17 cellular contexts compared by ENCODE assay signal in the genomic region with DNA sequence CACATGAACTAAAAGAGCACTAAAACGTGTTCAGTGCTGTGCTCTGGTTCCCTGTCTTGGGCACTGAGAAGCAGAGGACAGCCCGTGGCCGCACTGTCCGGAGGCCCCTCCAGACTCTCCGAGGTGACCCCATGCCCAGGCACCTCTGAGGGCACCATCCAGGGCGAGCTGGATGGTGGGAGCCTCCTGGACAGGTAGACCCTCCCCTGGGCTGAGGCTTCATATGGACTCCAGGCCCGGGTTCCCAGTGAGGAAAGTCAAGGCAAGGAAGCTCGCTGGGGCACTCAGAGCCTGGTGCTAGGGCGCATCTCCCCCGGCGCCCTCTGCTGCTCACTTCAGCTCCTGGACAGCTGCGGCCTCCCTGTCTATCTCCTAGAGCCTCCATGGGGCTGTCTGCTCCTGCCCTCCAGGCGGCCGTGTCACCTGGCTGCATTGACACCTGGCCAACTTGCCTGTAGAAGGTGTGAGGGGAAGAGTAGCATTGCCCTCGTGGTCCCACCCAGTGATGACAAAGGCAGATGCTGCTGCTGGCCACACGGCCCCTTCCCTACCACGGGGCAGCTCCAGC.
DNase-seq lines count a peak whose midpoint lies in the region; ATAC-seq and TF ChIP-seq lines count a peak whose summit lies in the region.
"Had no signal": no experiment of that assay in that cellular context is flagged by ENCODE, and none has a peak within 500 bp of the region (broad histone marks: within the 10 kb centered on the region; RNA-seq: fewer than 3 reads in every experiment).

No MANE protein-coding gene starts in this region.

- no peak overlapping the region for H3K23ac ChIP-seq in neuronal stem cell (ENCODE audit: low read depth, low read length, poor library complexity)

- H3K4me3 Mint-ChIP-seq in endothelial cell (ENCODE audit: unreplicated experiment): no peak overlapping the region

- H2BK15ac ChIP-seq in neuronal stem cell (ENCODE audit: low read length): no peak overlapping the region

- no peaks in the 10 kb centered on the region for H3K36me3 ChIP-seq in NT2/D1 (ENCODE audit: insufficient read depth, insufficient read length, low read length)
- H3K36me3 ChIP-seq in neuronal stem cell (replicated peaks in 1 of 2; ENCODE audit: control insufficient read depth in 2 of 2, insufficient read depth in 2 of 2, low read length in 2 of 2): no peaks in the 10 kb centered on the region
- H3K36me3 ChIP-seq: BLaER1 had no signal

- no peaks in the 10 kb centered on the region for H3K79me1 ChIP-seq in neuronal stem cell (ENCODE audit: low read depth, low read length)

- no peak for TF ChIP-seq CTCF in endothelial cell (IDR thresholded peaks at IDR 0.05; ENCODE audit: unreplicated experiment)

- WGBS in neuronal stem cell (ENCODE audit: extremely low coverage in 2 of 2, insufficient read length in 2 of 2, insufficient replicate concordance in 1 of 2), 2 donors: no CpG with 5 or more reads among the region's 17 CpGs

- H2BK5ac ChIP-seq in neuronal stem cell (ENCODE audit: low read length): no peak overlapping the region

- H3K27ac ChIP-seq in neuronal stem cell (replicated peaks; ENCODE audit: low read length): no peak overlapping the region
- H3K27ac ChIP-seq: 22Rv1, BLaER1 had no signal

- H4K8ac ChIP-seq in neuronal stem cell (ENCODE audit: low read depth, low read length): no peak overlapping the region

- no peak overlapping the region for H2BK12ac ChIP-seq in neuronal stem cell (ENCODE audit: low read length)

- peaks cover 2% of the 10 kb centered on the region for H3K27me3 Mint-ChIP-seq in endothelial cell (ENCODE audit: unreplicated experiment)

- no peak overlapping the region for H3K14ac ChIP-seq in neuronal stem cell (ENCODE audit: low read length)

- H2BK120ac ChIP-seq in neuronal stem cell (ENCODE audit: low read depth, low read length): no peak overlapping the region

- H3K4me2 ChIP-seq in neuronal stem cell (ENCODE audit: insufficient read depth, low read length, poor library complexity, severe bottlenecking): no peak overlapping the region
- H3K4me2 ChIP-seq: BLaER1, SK-N-SH had no signal

- H2AFZ ChIP-seq in neuronal stem cell (ENCODE audit: low read length): no peak overlapping the region

- peak; percentile 45 for DNase-seq in NCI-H748 (lab: John Stamatoyannopoulos, UW; ENCODE audit: unreplicated experiment)
- no peak for DNase-seq in NCI-H748 treated with DMSO at 0.1 percent for 48 hours (lab: John Stamatoyannopoulos, UW)
- DNase-seq in NT2/D1 (ENCODE audit: low read depth, low spot score): peak; percentile 11
- peak; percentile 22 for DNase-seq in endothelial cell (ENCODE audit: low spot score)
- DNase-seq in neuronal stem cell (ENCODE audit: low spot score): no peak
- no peak for DNase-seq in DMS114 treated with DMSO at 0.1 percent for 48 hours (lab: John Stamatoyannopoulos, UW; ENCODE audit: unreplicated experiment)
- DNase-seq in kidney tubule cell (ENCODE audit: low spot score): no peak
- DNase-seq: DMS153, NCI-H1436 treated with DMSO at 0.1 percent for 48 hours, NCI-H2081 treated with DMSO at 0.1 percent for 48 hours, NCI-H2227 treated with DMSO at 0.1 percent for 48 hours, NCI-H526 treated with DMSO at 0.1 percent for 48 hours, Right ventricle myocardium superior, SK-N-SH had no signal

- H3K36me3 Mint-ChIP-seq in endothelial cell (ENCODE audit: low read depth, unreplicated experiment): no peaks in the 10 kb centered on the region

- no peak for ATAC-seq in HG03439 (IDR thresholded peaks at IDR 0.05; ENCODE audit: unreplicated experiment)

- H3K27me3 ChIP-seq in NT2/D1 (ENCODE audit: insufficient read depth, insufficient read length) (no peaks in the 10 kb centered on the region), neuronal stem cell (ENCODE audit: control insufficient read depth in 3 of 3, insufficient read depth in 3 of 3, low read depth in 1 of 3, low read length in 3 of 3) (no peaks in the 10 kb centered on the region)
- H3K27me3 ChIP-seq: BLaER1 had no signal

- peak overlapping the region; percentile 47 for H3K4ac ChIP-seq in neuronal stem cell (ENCODE audit: low read length)

- no peaks in the 10 kb centered on the region for H3K4me1 Mint-ChIP-seq in endothelial cell (ENCODE audit: unreplicated experiment)

- no peak overlapping the region for H4K91ac ChIP-seq in neuronal stem cell (ENCODE audit: low read depth, low read length, poor library complexity)

- H3K9me3 Mint-ChIP-seq in endothelial cell (ENCODE audit: unreplicated experiment): peaks cover 11% of the 10 kb centered on the region

- H3K9ac ChIP-seq in NT2/D1 (ENCODE audit: insufficient read length, low read depth): no peak overlapping the region
- peak overlapping the region; percentile 51 for H3K9ac ChIP-seq in neuronal stem cell (ENCODE audit: low read depth, low read length, poor library complexity)
- H3K9ac ChIP-seq: BLaER1, SK-N-SH had no signal

- no peaks in the 10 kb centered on the region for H3K4me1 ChIP-seq in NT2/D1 (ENCODE audit: insufficient read depth, insufficient read length)
- H3K4me1 ChIP-seq in neuronal stem cell (ENCODE audit: control insufficient read depth in 2 of 2, insufficient read depth in 1 of 2, low read depth in 1 of 2, low read length in 2 of 2): no peaks in the 10 kb centered on the region
- H3K4me1 ChIP-seq: BLaER1 had no signal

- H3K9me3 ChIP-seq in NT2/D1 (ENCODE audit: insufficient read depth, low read length) (no peaks in the 10 kb centered on the region), neuronal stem cell (replicated peaks in 1 of 2; ENCODE audit: control insufficient read depth in 2 of 2, insufficient read depth in 1 of 2, low read depth in 1 of 2, low read length in 2 of 2) (no peaks in the 10 kb centered on the region)
- H3K9me3 ChIP-seq: BLaER1, SK-N-SH had no signal

- H3K4me3 ChIP-seq in NT2/D1 (ENCODE audit: insufficient read length, low read depth) (no peak overlapping the region), neuronal stem cell (ENCODE audit: low read length in 2 of 2) (no peak overlapping the region)
- H3K4me3 ChIP-seq: BLaER1 had no signal

- no peak overlapping the region for H3K27ac Mint-ChIP-seq in endothelial cell (ENCODE audit: unreplicated experiment)

- peak overlapping the region; percentile 23 for H3K18ac ChIP-seq in neuronal stem cell (ENCODE audit: low read length)

- no peak overlapping the region for H2AK5ac ChIP-seq in neuronal stem cell (ENCODE audit: low read depth, low read length)

Comparison
In these comparisons a context has a peak if more than half of its experiments do, and no peak if none do; other contexts are left out.
1. DNase-seq: peak in NCI-H748 (single experiment), NT2/D1 (single experiment) and endothelial cell (single experiment); none in NCI-H748 treated with DMSO at 0.1 percent for 48 hours (single experiment), neuronal stem cell (single experiment), DMS114 treated with DMSO at 0.1 percent for 48 hours (single experiment) and kidney tubule cell (single experiment).